In the genomic region with DNA sequence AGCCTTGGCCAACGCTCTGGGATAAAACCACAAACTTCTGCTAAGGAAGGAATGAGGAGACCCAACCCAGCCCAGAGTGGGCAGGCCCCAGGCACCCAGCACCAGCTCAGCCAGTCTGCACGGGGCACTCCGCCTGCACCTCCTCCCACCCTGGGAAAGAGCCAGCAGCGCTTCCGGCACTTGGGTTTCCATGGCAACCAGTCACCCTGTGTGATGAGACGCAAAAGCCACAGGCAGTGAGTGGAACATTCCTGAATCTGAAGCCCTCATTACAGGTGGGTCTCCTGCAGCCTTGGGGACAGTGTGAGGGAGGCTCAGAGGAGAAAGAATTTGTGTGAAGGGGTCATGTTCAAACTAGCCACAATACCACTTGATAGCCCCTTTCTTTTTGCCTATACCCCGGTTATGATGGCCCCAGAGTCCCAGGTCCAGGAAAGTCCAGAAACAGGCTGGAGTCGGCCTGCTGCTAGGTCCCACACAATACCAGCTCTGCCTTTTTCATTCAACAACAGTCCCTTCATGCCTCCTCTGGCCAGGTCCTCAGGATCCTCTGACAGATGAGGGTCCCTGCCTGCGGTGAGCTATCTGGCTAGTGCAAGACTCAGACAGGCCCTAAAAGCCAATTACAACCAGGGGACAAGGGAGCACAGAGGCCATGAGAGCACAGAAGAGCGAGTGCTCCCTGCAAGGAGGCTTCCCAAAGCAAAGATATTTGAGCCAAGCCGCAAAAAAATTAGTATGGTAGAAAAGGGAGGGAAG, we compare ENCODE assay signal across 1 cellular context.
A peak's percentile ranks its signal among the peaks of the same experiment; 100 is the strongest.
TF ChIP-seq lines count a peak whose summit lies in the region.

No MANE protein-coding gene starts in this region.

TF ChIP-seq in GM12878, 131 proteins besides CTCF, POLR2A, EP300 and RAD21 (continued from another document):
- TF ChIP-seq, protein P1, sequence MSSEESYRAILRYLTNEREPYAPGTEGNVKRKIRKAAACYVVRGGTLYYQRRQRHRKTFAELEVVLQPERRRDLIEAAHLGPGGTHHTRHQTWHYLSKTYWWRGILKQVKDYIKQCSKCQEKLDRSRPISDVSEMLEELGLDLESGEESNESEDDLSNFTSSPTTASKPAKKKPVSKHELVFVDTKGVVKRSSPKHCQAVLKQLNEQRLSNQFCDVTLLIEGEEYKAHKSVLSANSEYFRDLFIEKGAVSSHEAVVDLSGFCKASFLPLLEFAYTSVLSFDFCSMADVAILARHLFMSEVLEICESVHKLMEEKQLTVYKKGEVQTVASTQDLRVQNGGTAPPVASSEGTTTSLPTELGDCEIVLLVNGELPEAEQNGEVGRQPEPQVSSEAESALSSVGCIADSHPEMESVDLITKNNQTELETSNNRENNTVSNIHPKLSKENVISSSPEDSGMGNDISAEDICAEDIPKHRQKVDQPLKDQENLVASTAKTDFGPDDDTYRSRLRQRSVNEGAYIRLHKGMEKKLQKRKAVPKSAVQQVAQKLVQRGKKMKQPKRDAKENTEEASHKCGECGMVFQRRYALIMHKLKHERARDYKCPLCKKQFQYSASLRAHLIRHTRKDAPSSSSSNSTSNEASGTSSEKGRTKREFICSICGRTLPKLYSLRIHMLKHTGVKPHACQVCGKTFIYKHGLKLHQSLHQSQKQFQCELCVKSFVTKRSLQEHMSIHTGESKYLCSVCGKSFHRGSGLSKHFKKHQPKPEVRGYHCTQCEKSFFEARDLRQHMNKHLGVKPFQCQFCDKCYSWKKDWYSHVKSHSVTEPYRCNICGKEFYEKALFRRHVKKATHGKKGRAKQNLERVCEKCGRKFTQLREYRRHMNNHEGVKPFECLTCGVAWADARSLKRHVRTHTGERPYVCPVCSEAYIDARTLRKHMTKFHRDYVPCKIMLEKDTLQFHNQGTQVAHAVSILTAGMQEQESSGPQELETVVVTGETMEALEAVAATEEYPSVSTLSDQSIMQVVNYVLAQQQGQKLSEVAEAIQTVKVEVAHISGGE (CRISPR knock-in tag; IDR thresholded peaks at IDR 0.05), result no peak
- TF ChIP-seq BCL11A (IDR thresholded peaks at IDR 0.05; ENCODE audit: low read depth, low read length) (no peak), SMAD5 (IDR thresholded peaks at IDR 0.05; ENCODE audit: low read depth) (no peak), NFIC (IDR thresholded peaks at IDR 0.05; ENCODE audit: low read depth, low read length) (no peak), BHLHE40 (IDR thresholded peaks at IDR 0.05; ENCODE audit: borderline replicate concordance in 1 of 2, low read depth in 2 of 2, low read length in 1 of 2) (peak in 1 of 2 experiments; percentile 40; a peak in 1 of 4 replicates), IRF4 (IDR thresholded peaks at IDR 0.05; ENCODE audit: low read depth, low read length) (no peak), IKZF2 (IDR thresholded peaks at IDR 0.05) (0 out of 4 replicates have a peak, but pooled peaks of 1 of the 2 experiments have one; percentile 11), SPI1 (IDR thresholded peaks at IDR 0.05; ENCODE audit: borderline replicate concordance, insufficient read depth, low read depth, low read length) (no peak), EGR1 (IDR thresholded peaks at IDR 0.05; ENCODE audit: borderline replicate concordance in 1 of 2, low read depth in 2 of 2, low read length in 2 of 2) (no peak), NRF1 (conservative IDR thresholded peaks at IDR 0.05; ENCODE audit: low read depth, low read length) (no peak), MEF2B (IDR thresholded peaks at IDR 0.05; ENCODE audit: partially characterized antibody, poor library complexity, severe bottlenecking) (peak; percentile 44), POLR2AphosphoS5 (IDR thresholded peaks at IDR 0.05; ENCODE audit: low read length) (no peak), SMC3 (IDR thresholded peaks at IDR 0.05; ENCODE audit: borderline replicate concordance, low read length) (no peak), RUNX3 (IDR thresholded peaks at IDR 0.05; ENCODE audit: low read length) (peak; percentile 29; the same call in 1 of the 2 replicates), POU2F2 (IDR thresholded peaks at IDR 0.05; ENCODE audit: borderline replicate concordance, low read depth, low read length) (no peak), CREM (IDR thresholded peaks at IDR 0.05; ENCODE audit: low read depth) (no peak), ZBED1 (IDR thresholded peaks at IDR 0.05; ENCODE audit: borderline replicate concordance) (no peak), ZNF207 (IDR thresholded peaks at IDR 0.05; ENCODE audit: borderline replicate concordance) (no peak), ZNF217 (IDR thresholded peaks at IDR 0.05) (no peak), CBX5 (IDR thresholded peaks at IDR 0.05; ENCODE audit: low read depth) (no peak), RB1 (IDR thresholded peaks at IDR 0.05; ENCODE audit: borderline replicate concordance) (0 out of 2 replicates have a peak, but pooled peaks have one; percentile 25), KAT2A (conservative IDR thresholded peaks at IDR 0.05; ENCODE audit: control insufficient read depth, low read depth, low read length) (no peak)
- TF ChIP-seq, protein P2, sequence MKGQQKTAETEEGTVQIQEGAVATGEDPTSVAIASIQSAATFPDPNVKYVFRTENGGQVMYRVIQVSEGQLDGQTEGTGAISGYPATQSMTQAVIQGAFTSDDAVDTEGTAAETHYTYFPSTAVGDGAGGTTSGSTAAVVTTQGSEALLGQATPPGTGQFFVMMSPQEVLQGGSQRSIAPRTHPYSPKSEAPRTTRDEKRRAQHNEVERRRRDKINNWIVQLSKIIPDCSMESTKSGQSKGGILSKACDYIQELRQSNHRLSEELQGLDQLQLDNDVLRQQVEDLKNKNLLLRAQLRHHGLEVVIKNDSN (IDR thresholded peaks at IDR 0.05; ENCODE audit: borderline replicate concordance, extremely low read length, insufficient read depth, low read depth, low read length), result no peak
- TF ChIP-seq, protein P3, sequence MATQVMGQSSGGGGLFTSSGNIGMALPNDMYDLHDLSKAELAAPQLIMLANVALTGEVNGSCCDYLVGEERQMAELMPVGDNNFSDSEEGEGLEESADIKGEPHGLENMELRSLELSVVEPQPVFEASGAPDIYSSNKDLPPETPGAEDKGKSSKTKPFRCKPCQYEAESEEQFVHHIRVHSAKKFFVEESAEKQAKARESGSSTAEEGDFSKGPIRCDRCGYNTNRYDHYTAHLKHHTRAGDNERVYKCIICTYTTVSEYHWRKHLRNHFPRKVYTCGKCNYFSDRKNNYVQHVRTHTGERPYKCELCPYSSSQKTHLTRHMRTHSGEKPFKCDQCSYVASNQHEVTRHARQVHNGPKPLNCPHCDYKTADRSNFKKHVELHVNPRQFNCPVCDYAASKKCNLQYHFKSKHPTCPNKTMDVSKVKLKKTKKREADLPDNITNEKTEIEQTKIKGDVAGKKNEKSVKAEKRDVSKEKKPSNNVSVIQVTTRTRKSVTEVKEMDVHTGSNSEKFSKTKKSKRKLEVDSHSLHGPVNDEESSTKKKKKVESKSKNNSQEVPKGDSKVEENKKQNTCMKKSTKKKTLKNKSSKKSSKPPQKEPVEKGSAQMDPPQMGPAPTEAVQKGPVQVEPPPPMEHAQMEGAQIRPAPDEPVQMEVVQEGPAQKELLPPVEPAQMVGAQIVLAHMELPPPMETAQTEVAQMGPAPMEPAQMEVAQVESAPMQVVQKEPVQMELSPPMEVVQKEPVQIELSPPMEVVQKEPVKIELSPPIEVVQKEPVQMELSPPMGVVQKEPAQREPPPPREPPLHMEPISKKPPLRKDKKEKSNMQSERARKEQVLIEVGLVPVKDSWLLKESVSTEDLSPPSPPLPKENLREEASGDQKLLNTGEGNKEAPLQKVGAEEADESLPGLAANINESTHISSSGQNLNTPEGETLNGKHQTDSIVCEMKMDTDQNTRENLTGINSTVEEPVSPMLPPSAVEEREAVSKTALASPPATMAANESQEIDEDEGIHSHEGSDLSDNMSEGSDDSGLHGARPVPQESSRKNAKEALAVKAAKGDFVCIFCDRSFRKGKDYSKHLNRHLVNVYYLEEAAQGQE (IDR thresholded peaks at IDR 0.05; ENCODE audit: low read depth, low read length), result no peak
- TF ChIP-seq, protein P4, sequence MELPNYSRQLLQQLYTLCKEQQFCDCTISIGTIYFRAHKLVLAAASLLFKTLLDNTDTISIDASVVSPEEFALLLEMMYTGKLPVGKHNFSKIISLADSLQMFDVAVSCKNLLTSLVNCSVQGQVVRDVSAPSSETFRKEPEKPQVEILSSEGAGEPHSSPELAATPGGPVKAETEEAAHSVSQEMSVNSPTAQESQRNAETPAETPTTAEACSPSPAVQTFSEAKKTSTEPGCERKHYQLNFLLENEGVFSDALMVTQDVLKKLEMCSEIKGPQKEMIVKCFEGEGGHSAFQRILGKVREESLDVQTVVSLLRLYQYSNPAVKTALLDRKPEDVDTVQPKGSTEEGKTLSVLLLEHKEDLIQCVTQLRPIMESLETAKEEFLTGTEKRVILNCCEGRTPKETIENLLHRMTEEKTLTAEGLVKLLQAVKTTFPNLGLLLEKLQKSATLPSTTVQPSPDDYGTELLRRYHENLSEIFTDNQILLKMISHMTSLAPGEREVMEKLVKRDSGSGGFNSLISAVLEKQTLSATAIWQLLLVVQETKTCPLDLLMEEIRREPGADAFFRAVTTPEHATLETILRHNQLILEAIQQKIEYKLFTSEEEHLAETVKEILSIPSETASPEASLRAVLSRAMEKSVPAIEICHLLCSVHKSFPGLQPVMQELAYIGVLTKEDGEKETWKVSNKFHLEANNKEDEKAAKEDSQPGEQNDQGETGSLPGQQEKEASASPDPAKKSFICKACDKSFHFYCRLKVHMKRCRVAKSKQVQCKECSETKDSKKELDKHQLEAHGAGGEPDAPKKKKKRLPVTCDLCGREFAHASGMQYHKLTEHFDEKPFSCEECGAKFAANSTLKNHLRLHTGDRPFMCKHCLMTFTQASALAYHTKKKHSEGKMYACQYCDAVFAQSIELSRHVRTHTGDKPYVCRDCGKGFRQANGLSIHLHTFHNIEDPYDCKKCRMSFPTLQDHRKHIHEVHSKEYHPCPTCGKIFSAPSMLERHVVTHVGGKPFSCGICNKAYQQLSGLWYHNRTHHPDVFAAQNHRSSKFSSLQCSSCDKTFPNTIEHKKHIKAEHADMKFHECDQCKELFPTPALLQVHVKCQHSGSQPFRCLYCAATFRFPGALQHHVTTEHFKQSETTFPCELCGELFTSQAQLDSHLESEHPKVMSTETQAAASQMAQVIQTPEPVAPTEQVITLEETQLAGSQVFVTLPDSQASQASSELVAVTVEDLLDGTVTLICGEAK (IDR thresholded peaks at IDR 0.05; ENCODE audit: borderline replicate concordance), result no peak
- TF ChIP-seq, protein P5, sequence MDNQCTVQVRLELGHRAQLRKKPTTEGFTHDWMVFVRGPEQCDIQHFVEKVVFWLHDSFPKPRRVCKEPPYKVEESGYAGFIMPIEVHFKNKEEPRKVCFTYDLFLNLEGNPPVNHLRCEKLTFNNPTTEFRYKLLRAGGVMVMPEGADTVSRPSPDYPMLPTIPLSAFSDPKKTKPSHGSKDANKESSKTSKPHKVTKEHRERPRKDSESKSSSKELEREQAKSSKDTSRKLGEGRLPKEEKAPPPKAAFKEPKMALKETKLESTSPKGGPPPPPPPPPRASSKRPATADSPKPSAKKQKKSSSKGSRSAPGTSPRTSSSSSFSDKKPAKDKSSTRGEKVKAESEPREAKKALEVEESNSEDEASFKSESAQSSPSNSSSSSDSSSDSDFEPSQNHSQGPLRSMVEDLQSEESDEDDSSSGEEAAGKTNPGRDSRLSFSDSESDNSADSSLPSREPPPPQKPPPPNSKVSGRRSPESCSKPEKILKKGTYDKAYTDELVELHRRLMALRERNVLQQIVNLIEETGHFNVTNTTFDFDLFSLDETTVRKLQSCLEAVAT (IDR thresholded peaks at IDR 0.05), result no peak
- TF ChIP-seq, protein P6, sequence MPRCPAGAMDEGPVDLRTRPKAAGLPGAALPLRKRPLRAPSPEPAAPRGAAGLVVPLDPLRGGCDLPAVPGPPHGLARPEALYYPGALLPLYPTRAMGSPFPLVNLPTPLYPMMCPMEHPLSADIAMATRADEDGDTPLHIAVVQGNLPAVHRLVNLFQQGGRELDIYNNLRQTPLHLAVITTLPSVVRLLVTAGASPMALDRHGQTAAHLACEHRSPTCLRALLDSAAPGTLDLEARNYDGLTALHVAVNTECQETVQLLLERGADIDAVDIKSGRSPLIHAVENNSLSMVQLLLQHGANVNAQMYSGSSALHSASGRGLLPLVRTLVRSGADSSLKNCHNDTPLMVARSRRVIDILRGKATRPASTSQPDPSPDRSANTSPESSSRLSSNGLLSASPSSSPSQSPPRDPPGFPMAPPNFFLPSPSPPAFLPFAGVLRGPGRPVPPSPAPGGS (IDR thresholded peaks at IDR 0.05; ENCODE audit: borderline replicate concordance, insufficient read depth, low read depth, low read length, poor library complexity, severe bottlenecking), result no peak
- TF ChIP-seq, protein P7, sequence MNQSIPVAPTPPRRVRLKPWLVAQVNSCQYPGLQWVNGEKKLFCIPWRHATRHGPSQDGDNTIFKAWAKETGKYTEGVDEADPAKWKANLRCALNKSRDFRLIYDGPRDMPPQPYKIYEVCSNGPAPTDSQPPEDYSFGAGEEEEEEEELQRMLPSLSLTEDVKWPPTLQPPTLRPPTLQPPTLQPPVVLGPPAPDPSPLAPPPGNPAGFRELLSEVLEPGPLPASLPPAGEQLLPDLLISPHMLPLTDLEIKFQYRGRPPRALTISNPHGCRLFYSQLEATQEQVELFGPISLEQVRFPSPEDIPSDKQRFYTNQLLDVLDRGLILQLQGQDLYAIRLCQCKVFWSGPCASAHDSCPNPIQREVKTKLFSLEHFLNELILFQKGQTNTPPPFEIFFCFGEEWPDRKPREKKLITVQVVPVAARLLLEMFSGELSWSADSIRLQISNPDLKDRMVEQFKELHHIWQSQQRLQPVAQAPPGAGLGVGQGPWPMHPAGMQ (IDR thresholded peaks at IDR 0.05; ENCODE audit: borderline replicate concordance), result no peak
